ENCODE assay signal across 20 cellular contexts in genomic region chr11:1928038-1928890, GRCh38. TPM values are rescaled to one million over a fixed set of nuclear protein-coding genes. Genes with fewer than 3 reads are reported as not detected.
A peak's percentile ranks its signal among the peaks of the same experiment; 100 is the strongest.
DNase-seq lines count a peak whose midpoint lies in the region; ATAC-seq and TF ChIP-seq lines count a peak whose summit lies in the region.
"Had no signal": no experiment of that assay in that cellular context is flagged by ENCODE, and none has a peak within 500 bp of the region (broad histone marks: within the 10 kb centered on the region; RNA-seq: fewer than 3 reads in every experiment).

No MANE protein-coding gene starts in this region.

- no peaks in the 10 kb centered on the region for H3K9me3 ChIP-seq in heart right ventricle
- H3K9me3 ChIP-seq in vagina, result no peaks in the 10 kb centered on the region
- H3K9me3 ChIP-seq in prostate gland, result no peaks in the 10 kb centered on the region
- H3K9me3 ChIP-seq: tibial artery had no signal

- no peak overlapping the region for H3K4me3 ChIP-seq in heart right ventricle
- no peak overlapping the region for H3K4me3 ChIP-seq in vagina
- no peak overlapping the region for H3K4me3 ChIP-seq in prostate gland
- H3K4me3 ChIP-seq: tibial artery had no signal

- 82 to 85% methylated on average over 21 of the region's 21 CpGs for WGBS in heart right ventricle, 2 donors
- 95% methylated on average over 20 of the region's 21 CpGs for WGBS in prostate gland

- no peaks in the 10 kb centered on the region for H3K36me3 Mint-ChIP-seq in activated T-cell treated with anti-CD3 and anti-CD28 coated beads, Interleukin-2, amount 50 U/mL, for 24 hours (ENCODE audit: low read depth)
- no peaks in the 10 kb centered on the region for H3K36me3 Mint-ChIP-seq in neural crest cell (ENCODE audit: low read depth)
- H3K36me3 Mint-ChIP-seq: stimulated activated memory B cell treated with anti-CD40 and anti-IgM and Interleukin-4, amounts not matched to agents 10 μg/mL and 1 μg/mL and 100 μg/mL, for 72 hours had no signal

- H3K4me1 Mint-ChIP-seq in activated T-cell treated with anti-CD3 and anti-CD28 coated beads, Interleukin-2, amount 50 U/mL, for 24 hours (ENCODE audit: low read depth), result peaks cover 5% of the 10 kb centered on the region
- H3K4me1 Mint-ChIP-seq in neural crest cell, result peaks cover 17% of the 10 kb centered on the region

- H3K4me3 Mint-ChIP-seq in activated T-cell treated with anti-CD3 and anti-CD28 coated beads, Interleukin-2, amount 50 U/mL, for 24 hours, result no peak overlapping the region
- H3K4me3 Mint-ChIP-seq in neural crest cell, result no peak overlapping the region
- H3K4me3 Mint-ChIP-seq: activated CD8-positive, alpha-beta T cell treated with anti-CD3 and anti-CD28 coated beads for 36 hours; stimulated activated memory B cell treated with anti-CD40 and anti-IgM and Interleukin-4, amounts not matched to agents 10 μg/mL and 1 μg/mL and 100 μg/mL, for 72 hours had no signal

- intact Hi-C loops in heart right ventricle (cut with DNase I) (no loop called here), vagina (cut with DNase I) (no loop called here), prostate gland (cut with DNase I) (loop anchor here (10.0 kb wide), 2 partner anchors 227 to 233 kb away; partner anchors contain the start of gene KRTAP5-6)

- no peaks in the 10 kb centered on the region for H3K27me3 Mint-ChIP-seq in activated T-cell treated with anti-CD3 and anti-CD28 coated beads, Interleukin-2, amount 50 U/mL, for 24 hours
- no peaks in the 10 kb centered on the region for H3K27me3 Mint-ChIP-seq in neural crest cell (ENCODE audit: low read depth)
- H3K27me3 Mint-ChIP-seq: activated CD8-positive, alpha-beta T cell treated with anti-CD3 and anti-CD28 coated beads for 36 hours had no signal

- H3K36me3 ChIP-seq in heart right ventricle, result no peaks in the 10 kb centered on the region
- no peaks in the 10 kb centered on the region for H3K36me3 ChIP-seq in vagina
- no peaks in the 10 kb centered on the region for H3K36me3 ChIP-seq in prostate gland
- H3K36me3 ChIP-seq: tibial artery had no signal

- TF ChIP-seq CTCF in heart right ventricle (IDR thresholded peaks at IDR 0.05) (no peak), neural crest cell (conservative IDR thresholded peaks at IDR 0.05) (no peak), vagina (IDR thresholded peaks at IDR 0.05) (no peak), prostate gland (IDR thresholded peaks at IDR 0.05) (no peak)

- peaks cover 5 to 76% (median 40%) of the 10 kb centered on the region in 9 donors for H3K4me1 ChIP-seq in heart right ventricle
- H3K4me1 ChIP-seq in vagina, result peaks cover 52% of the 10 kb centered on the region
- no peaks in the 10 kb centered on the region for H3K4me1 ChIP-seq in prostate gland (replicated peaks)

- TF ChIP-seq POLR2A in vagina (IDR thresholded peaks at IDR 0.05) (no peak), prostate gland (IDR thresholded peaks at IDR 0.05) (no peak)

- H3K27ac Mint-ChIP-seq in activated T-cell treated with anti-CD3 and anti-CD28 coated beads, Interleukin-2, amount 50 U/mL, for 24 hours, result no peak overlapping the region
- peak overlapping the region; percentile 19 for H3K27ac Mint-ChIP-seq in neural crest cell (ENCODE audit: unreplicated experiment)
- H3K27ac Mint-ChIP-seq: activated CD8-positive, alpha-beta T cell treated with anti-CD3 and anti-CD28 coated beads for 36 hours; stimulated activated memory B cell treated with anti-CD40 and anti-IgM and Interleukin-4, amounts not matched to agents 10 μg/mL and 1 μg/mL and 100 μg/mL, for 72 hours had no signal

- DNase-seq in activated T-cell treated with anti-CD3 and anti-CD28 coated beads, Interleukin-2, amount 50 U/mL, for 1 hour, result peak; percentile 13
- DNase-seq in activated T-cell treated with anti-CD3 and anti-CD28 coated beads, Interleukin-2, amount 50 U/mL, for 24 hours, result no peak
- DNase-seq in heart right ventricle (no peak), neural crest cell (ENCODE audit: low read depth, low spot score) (no peak), vagina (ENCODE audit: extremely low spot score in 2 of 2) (no peak), prostate gland (ENCODE audit: low spot score) (no peak)
- DNase-seq: activated CD8-positive, alpha-beta T cell treated with anti-CD3 and anti-CD28 coated beads for 36 hours; DMS53; hypothalamus; left cardiac atrium; NCI-H1417; NCI-H2171; NCI-H82; stimulated activated CD4-positive, alpha-beta T cell treated with anti-CD3 and anti-CD28 coated beads, Interleukin-12 subunit alpha, Interleukin-12 subunit beta, amount 100 ng/mL, for 4 hours; tibial artery had no signal

- H3K9me3 Mint-ChIP-seq in activated T-cell treated with anti-CD3 and anti-CD28 coated beads, Interleukin-2, amount 50 U/mL, for 24 hours, result no peaks in the 10 kb centered on the region
- peaks cover 4% of the 10 kb centered on the region for H3K9me3 Mint-ChIP-seq in neural crest cell
- H3K9me3 Mint-ChIP-seq: activated CD8-positive, alpha-beta T cell treated with anti-CD3 and anti-CD28 coated beads for 36 hours had no signal

- H3K27me3 ChIP-seq in heart right ventricle (no peaks in the 10 kb centered on the region), vagina (no peaks in the 10 kb centered on the region), prostate gland (replicated peaks; ENCODE audit: insufficient read depth) (no peaks in the 10 kb centered on the region)

- ATAC-seq in heart right ventricle (no peak), HG03457 (IDR thresholded peaks at IDR 0.05; ENCODE audit: unreplicated experiment) (no peak), GM18858 (IDR thresholded peaks at IDR 0.05; ENCODE audit: unreplicated experiment) (no peak)
- ATAC-seq: activated CD8-positive, alpha-beta T cell treated with anti-CD3 and anti-CD28 coated beads for 36 hours; stimulated activated memory B cell treated with anti-CD40 and anti-IgM and Interleukin-4, amounts not matched to agents 10 μg/mL and 1 μg/mL and 100 μg/mL, for 72 hours had no signal

- H3K27ac ChIP-seq in heart right ventricle (peak overlapping the region; percentile 49 to 94 (median 71)), vagina (peak overlapping the region; percentile 68), prostate gland (no peak overlapping the region)
- H3K27ac ChIP-seq: C4-2B had no signal

RNA-seq across cellular contexts. Expression of gene TNNT3, which starts 8.8 kb away (rescaled TPM):
- total RNA-seq in heart right ventricle (10 to 100 TPM; 12.5 to 49.9 (median 39.9) TPM), neural crest cell (not detected in 2 replicates), vagina (20.4 TPM), prostate gland (1 to 10 TPM; 4.5 to 8.4 TPM)
- polyA plus RNA-seq in heart right ventricle, result 10 to 100 TPM; 45.7 to 48.5 TPM

RNA-seq across cellular contexts. Expression of gene MRPL23, which starts 18.9 kb away (rescaled TPM):
- total RNA-seq in heart right ventricle, result 10 to 100 TPM; 45.9 to 95.8 (median 74.2) TPM
- polyA plus RNA-seq in heart right ventricle, result 100 to 1,000 TPM; 225 to 356 TPM
- 60.8 and 66.7 TPM in 2 replicates for total RNA-seq in neural crest cell
- 148 TPM for total RNA-seq in vagina
- total RNA-seq in prostate gland, result 100 to 1,000 TPM; 155 to 162 TPM

RNA-seq across cellular contexts. Expression of gene PRR33, which starts 36.6 kb away (rescaled TPM):
- total RNA-seq in heart right ventricle (1 to 10 TPM; 2.3 to 4.9 (median 3.5) TPM), neural crest cell (not detected in 2 replicates), vagina (not detected), prostate gland (under 1 TPM in 1 of 2 donors, not detected in 1; 0.17 TPM)
- polyA plus RNA-seq in heart right ventricle, result 1 to 10 TPM in 1 of 2 donors, under 1 TPM in 1; 0.09 to 6.5 TPM
- total RNA-seq: mucosa of gallbladder had no signal

Comparison
In these comparisons a context has a peak if more than half of its experiments do, and no peak if none do; other contexts are left out.
1. H3K27ac ChIP-seq: peak in heart right ventricle (10 of 10) and vagina (single experiment); none in prostate gland (0 of 2).